24 cellular contexts compared by ENCODE assay signal in the genomic region with DNA sequence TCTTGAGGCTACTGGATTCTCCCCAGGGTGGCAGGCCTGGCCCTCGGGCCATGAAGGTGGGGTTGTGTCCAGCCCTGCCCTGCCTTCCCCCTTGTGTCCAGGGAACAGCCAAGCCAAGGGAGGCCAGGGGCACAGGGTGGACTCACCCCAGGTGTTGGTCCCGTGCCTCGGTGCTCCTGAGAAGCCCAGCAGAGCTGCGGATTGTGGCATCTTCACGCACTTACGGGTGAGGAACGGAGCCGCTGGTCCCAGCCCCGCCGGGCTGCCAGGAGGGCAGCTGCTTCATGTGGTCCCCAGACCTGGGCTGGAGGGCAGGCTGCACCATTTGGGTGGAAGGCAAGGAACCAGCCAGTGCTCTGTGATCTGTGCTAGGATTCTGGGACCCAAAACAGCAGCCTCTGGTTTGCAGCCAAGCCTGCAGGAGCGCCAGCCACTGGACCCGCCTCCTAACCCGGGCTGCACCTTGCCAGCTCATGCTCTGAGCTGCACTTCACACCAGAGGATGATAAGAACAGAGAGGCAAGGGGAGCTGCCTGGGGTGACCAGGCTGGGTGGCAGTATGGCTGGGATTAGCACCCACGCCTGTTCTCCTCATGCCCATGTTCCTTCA. TPM values are rescaled to one million over a fixed set of nuclear protein-coding genes. Genes with fewer than 3 reads are reported as not detected.
DNase-seq lines count a peak whose midpoint lies in the region; ATAC-seq, FAIRE-seq and TF ChIP-seq lines count a peak whose summit lies in the region.
"Had no signal": no experiment of that assay in that cellular context is flagged by ENCODE, and none has a peak within 500 bp of the region (broad histone marks: within the 10 kb centered on the region; RNA-seq: fewer than 3 reads in every experiment).

No MANE protein-coding gene starts in this region.

- H3K4me1 Mint-ChIP-seq in activated naive CD4-positive, alpha-beta T cell treated with anti-CD3 and anti-CD28 coated beads, Interleukin-2, amount 10 ng/mL, durations not matched to agents 7 days and 5 days = no peaks in the 10 kb centered on the region
- H3K4me1 Mint-ChIP-seq in activated naive CD4-positive, alpha-beta T cell treated with anti-CD3 and anti-CD28 coated beads for 36 hours (ENCODE audit: low read depth) = no peaks in the 10 kb centered on the region
- H3K4me1 Mint-ChIP-seq: brain; CD8-positive, alpha-beta memory T cell; stimulated activated effector memory CD8-positive, alpha-beta T cell treated with anti-CD3 and anti-CD28 coated beads, Interleukin-12 subunit alpha, Interleukin-12 subunit beta, amount 100 ng/mL, for 72 hours had no signal

- no peaks in the 10 kb centered on the region for H3K27me3 ChIP-seq in Peyer's patch
- H3K27me3 ChIP-seq in left lung = peaks cover 0 to 62% of the 10 kb centered on the region in 2 donors
- peaks cover 0 to 57% of the 10 kb centered on the region in 2 donors for H3K27me3 ChIP-seq in tibial artery
- H3K27me3 ChIP-seq: colonic mucosa, neutrophil had no signal

- no peaks in the 10 kb centered on the region for H3K27me3 Mint-ChIP-seq in activated naive CD4-positive, alpha-beta T cell treated with anti-CD3 and anti-CD28 coated beads, Interleukin-2, amount 10 ng/mL, durations not matched to agents 7 days and 5 days
- H3K27me3 Mint-ChIP-seq in activated naive CD4-positive, alpha-beta T cell treated with anti-CD3 and anti-CD28 coated beads for 36 hours (ENCODE audit: low read depth) = no peaks in the 10 kb centered on the region

- no peak overlapping the region for H3K27ac ChIP-seq in Peyer's patch
- H3K27ac ChIP-seq in left lung = no peak overlapping the region
- H3K27ac ChIP-seq in tibial artery = no peak overlapping the region
- H3K27ac ChIP-seq: colonic mucosa, GM23248, heart right ventricle, neutrophil had no signal

- H3K4me3 Mint-ChIP-seq in activated naive CD4-positive, alpha-beta T cell treated with anti-CD3 and anti-CD28 coated beads, Interleukin-2, amount 10 ng/mL, durations not matched to agents 7 days and 5 days = no peak overlapping the region
- H3K4me3 Mint-ChIP-seq in activated naive CD4-positive, alpha-beta T cell treated with anti-CD3 and anti-CD28 coated beads for 36 hours = no peak overlapping the region
- H3K4me3 Mint-ChIP-seq: CD8-positive, alpha-beta memory T cell; stimulated activated effector memory CD8-positive, alpha-beta T cell treated with anti-CD3 and anti-CD28 coated beads, Interleukin-12 subunit alpha, Interleukin-12 subunit beta, amount 100 ng/mL, for 72 hours had no signal

- no peaks in the 10 kb centered on the region for H3K4me1 ChIP-seq in Peyer's patch
- no peaks in the 10 kb centered on the region for H3K4me1 ChIP-seq in left lung
- H3K4me1 ChIP-seq in tibial artery = no peaks in the 10 kb centered on the region
- H3K4me1 ChIP-seq: colonic mucosa, heart right ventricle had no signal

- intact Hi-C loops in activated naive CD4-positive, alpha-beta T cell treated with anti-CD3 and anti-CD28 coated beads for 36 hours (cut with micrococcal nuclease) = no loop called here
- intact Hi-C loops in left lung (cut with DNase I) = no loop called here
- intact Hi-C loops in tibial artery (cut with DNase I; ENCODE audit: low total_unique reads) = no loop called here

- CTCF ChIA-PET in activated naive CD4-positive, alpha-beta T cell treated with anti-CD3 and anti-CD28 coated beads, Interleukin-2, amount 10 ng/mL, durations not matched to agents 7 days and 5 days (lab: Charles Lee) = interaction anchor here (2.6 kb wide), 1 partner anchor 10 kb away, joined by 10 read pairs; no protein-coding TSS in a partner anchor
- CTCF ChIA-PET in activated naive CD4-positive, alpha-beta T cell treated with anti-CD3 and anti-CD28 coated beads for 36 hours (lab: Charles Lee) = interaction anchor here (0.6 to 0.7 kb wide), 3 partner anchors 9 to 1327 kb away, joined by 3 to 4 read pairs (median 3); no protein-coding TSS in a partner anchor

- ATAC-seq in left lung = peak; percentile 43
- ATAC-seq in HG03280 (IDR thresholded peaks at IDR 0.05; ENCODE audit: unreplicated experiment) = no peak
- ATAC-seq: GM12878; heart right ventricle; stimulated activated effector memory CD8-positive, alpha-beta T cell treated with anti-CD3 and anti-CD28 coated beads, Interleukin-12 subunit alpha, Interleukin-12 subunit beta, amount 100 ng/mL, for 72 hours had no signal

- peaks cover under 1% of the 10 kb centered on the region for H3K9me3 Mint-ChIP-seq in activated naive CD4-positive, alpha-beta T cell treated with anti-CD3 and anti-CD28 coated beads, Interleukin-2, amount 10 ng/mL, durations not matched to agents 7 days and 5 days
- no peaks in the 10 kb centered on the region for H3K9me3 Mint-ChIP-seq in activated naive CD4-positive, alpha-beta T cell treated with anti-CD3 and anti-CD28 coated beads for 36 hours
- H3K9me3 Mint-ChIP-seq: stimulated activated effector memory CD8-positive, alpha-beta T cell treated with anti-CD3 and anti-CD28 coated beads, Interleukin-12 subunit alpha, Interleukin-12 subunit beta, amount 100 ng/mL, for 72 hours had no signal

- H3K36me3 ChIP-seq in Peyer's patch (no peaks in the 10 kb centered on the region), left lung (no peaks in the 10 kb centered on the region), tibial artery (no peaks in the 10 kb centered on the region)
- H3K36me3 ChIP-seq: colonic mucosa, heart right ventricle, neutrophil had no signal

- TF ChIP-seq POLR2A in Peyer's patch (IDR thresholded peaks at IDR 0.05) = no peak

- no peaks in the 10 kb centered on the region for H3K36me3 Mint-ChIP-seq in activated naive CD4-positive, alpha-beta T cell treated with anti-CD3 and anti-CD28 coated beads, Interleukin-2, amount 10 ng/mL, durations not matched to agents 7 days and 5 days
- no peaks in the 10 kb centered on the region for H3K36me3 Mint-ChIP-seq in activated naive CD4-positive, alpha-beta T cell treated with anti-CD3 and anti-CD28 coated beads for 36 hours (ENCODE audit: low read depth)
- H3K36me3 Mint-ChIP-seq: brain; CD8-positive, alpha-beta memory T cell; stimulated activated effector memory CD8-positive, alpha-beta T cell treated with anti-CD3 and anti-CD28 coated beads, Interleukin-12 subunit alpha, Interleukin-12 subunit beta, amount 100 ng/mL, for 72 hours had no signal

- H3K9me3 ChIP-seq in Peyer's patch (no peaks in the 10 kb centered on the region), left lung (peaks cover 0 to 5% of the 10 kb centered on the region in 2 donors), tibial artery (peaks cover 0 to under 1% (median 0%) of the 10 kb centered on the region in 3 donors)
- H3K9me3 ChIP-seq: colonic mucosa, neutrophil had no signal

- DNase-seq in activated naive CD4-positive, alpha-beta T cell treated with anti-CD3 and anti-CD28 coated beads, Interleukin-2, amount 10 ng/mL, durations not matched to agents 7 days and 5 days = peak; percentile 11
- no peak for DNase-seq in activated naive CD4-positive, alpha-beta T cell treated with anti-CD3 and anti-CD28 coated beads for 36 hours
- DNase-seq in Peyer's patch (peak in 2 of 3 donors; percentile 9 to 23), left lung (peak; percentile 32 to 75), tibial artery (peak; percentile 8 to 41), NCI-H2227 treated with DMSO at 0.1 percent for 48 hours (lab: John Stamatoyannopoulos, UW) (no peak), urothelium cell line (ENCODE audit: low spot score) (no peak)
- DNase-seq: activated CD4-positive, alpha-beta T cell treated with anti-CD3 and anti-CD28 coated beads, Interleukin-2, amount 50 U/mL, for 1 hour; colonic mucosa; DMS53; GM23248; heart right ventricle; MM.1S; NCI-H146; NCI-H2171; Right ventricle myocardium superior had no signal

- no peak overlapping the region for H3K4me3 ChIP-seq in Peyer's patch
- H3K4me3 ChIP-seq in left lung = no peak overlapping the region
- no peak overlapping the region for H3K4me3 ChIP-seq in tibial artery
- H3K4me3 ChIP-seq: colonic mucosa, GM12878, GM23248, heart right ventricle had no signal

- no peak for TF ChIP-seq CTCF in Peyer's patch (IDR thresholded peaks at IDR 0.05)
- no peak for TF ChIP-seq CTCF in left lung (IDR thresholded peaks at IDR 0.05)
- no peak for TF ChIP-seq CTCF in tibial artery (IDR thresholded peaks at IDR 0.05)

- no peak overlapping the region for H3K27ac Mint-ChIP-seq in activated naive CD4-positive, alpha-beta T cell treated with anti-CD3 and anti-CD28 coated beads, Interleukin-2, amount 10 ng/mL, durations not matched to agents 7 days and 5 days
- no peak overlapping the region for H3K27ac Mint-ChIP-seq in activated naive CD4-positive, alpha-beta T cell treated with anti-CD3 and anti-CD28 coated beads for 36 hours
- H3K27ac Mint-ChIP-seq: brain; stimulated activated effector memory CD8-positive, alpha-beta T cell treated with anti-CD3 and anti-CD28 coated beads, Interleukin-12 subunit alpha, Interleukin-12 subunit beta, amount 100 ng/mL, for 72 hours had no signal

- no peak for FAIRE-seq in urothelium cell line (lab: Jason Lieb, UNC)
- FAIRE-seq: endothelial cell of umbilical vein, GM12878, GM19239 had no signal

RNA-seq across cellular contexts. Expression of gene HMX1, which starts 36.1 kb away (rescaled TPM):
- not detected for total RNA-seq in activated naive CD4-positive, alpha-beta T cell treated with anti-CD3 and anti-CD28 coated beads for 36 hours
- not detected for total RNA-seq in Peyer's patch
- not detected for total RNA-seq in left lung
- total RNA-seq: CD8-positive, alpha-beta memory T cell; colonic mucosa; endothelial cell of umbilical vein; GM12878; GM23248; Right ventricle myocardium superior had no signal

Comparison
In these comparisons a context has a peak if more than half of its experiments do, and no peak if none do; other contexts are left out.
1. DNase-seq: peak in activated naive CD4-positive, alpha-beta T cell treated with anti-CD3 and anti-CD28 coated beads, Interleukin-2, amount 10 ng/mL, durations not matched to agents 7 days and 5 days (single experiment), Peyer's patch (2 of 3), left lung (2 of 2) and tibial artery (2 of 2); none in activated naive CD4-positive, alpha-beta T cell treated with anti-CD3 and anti-CD28 coated beads for 36 hours (single experiment), NCI-H2227 treated with DMSO at 0.1 percent for 48 hours (single experiment) and urothelium cell line (single experiment).